ENCODE assay signal across 1 cellular context in genomic region chr22:36288571-36289405, GRCh38.
TF ChIP-seq lines count a peak whose summit lies in the region.

No MANE protein-coding gene starts in this region.

TF ChIP-seq in HepG2, 621 proteins besides CTCF, POLR2A, EP300 and RAD21:
- TF ChIP-seq NR2F2 (IDR thresholded peaks at IDR 0.05; ENCODE audit: borderline replicate concordance, low read depth) (no peak), AGO2 (optimal IDR thresholded peaks at IDR 0.05; ENCODE audit: low read depth, low read length) (peak; percentile 89), U2AF1 (optimal IDR thresholded peaks at IDR 0.05; ENCODE audit: low read depth, low read length) (no peak), SNAPC2 (CRISPR knock-in tag; IDR thresholded peaks at IDR 0.05) (no peak), AKNA (CRISPR knock-in tag; IDR thresholded peaks at IDR 0.05; ENCODE audit: borderline replicate concordance) (no peak), RBM22 (optimal IDR thresholded peaks at IDR 0.05; ENCODE audit: low read length) (peak; percentile 78), IKZF5 (CRISPR knock-in tag; IDR thresholded peaks at IDR 0.05) (no peak)
- TF ChIP-seq, protein P1, sequence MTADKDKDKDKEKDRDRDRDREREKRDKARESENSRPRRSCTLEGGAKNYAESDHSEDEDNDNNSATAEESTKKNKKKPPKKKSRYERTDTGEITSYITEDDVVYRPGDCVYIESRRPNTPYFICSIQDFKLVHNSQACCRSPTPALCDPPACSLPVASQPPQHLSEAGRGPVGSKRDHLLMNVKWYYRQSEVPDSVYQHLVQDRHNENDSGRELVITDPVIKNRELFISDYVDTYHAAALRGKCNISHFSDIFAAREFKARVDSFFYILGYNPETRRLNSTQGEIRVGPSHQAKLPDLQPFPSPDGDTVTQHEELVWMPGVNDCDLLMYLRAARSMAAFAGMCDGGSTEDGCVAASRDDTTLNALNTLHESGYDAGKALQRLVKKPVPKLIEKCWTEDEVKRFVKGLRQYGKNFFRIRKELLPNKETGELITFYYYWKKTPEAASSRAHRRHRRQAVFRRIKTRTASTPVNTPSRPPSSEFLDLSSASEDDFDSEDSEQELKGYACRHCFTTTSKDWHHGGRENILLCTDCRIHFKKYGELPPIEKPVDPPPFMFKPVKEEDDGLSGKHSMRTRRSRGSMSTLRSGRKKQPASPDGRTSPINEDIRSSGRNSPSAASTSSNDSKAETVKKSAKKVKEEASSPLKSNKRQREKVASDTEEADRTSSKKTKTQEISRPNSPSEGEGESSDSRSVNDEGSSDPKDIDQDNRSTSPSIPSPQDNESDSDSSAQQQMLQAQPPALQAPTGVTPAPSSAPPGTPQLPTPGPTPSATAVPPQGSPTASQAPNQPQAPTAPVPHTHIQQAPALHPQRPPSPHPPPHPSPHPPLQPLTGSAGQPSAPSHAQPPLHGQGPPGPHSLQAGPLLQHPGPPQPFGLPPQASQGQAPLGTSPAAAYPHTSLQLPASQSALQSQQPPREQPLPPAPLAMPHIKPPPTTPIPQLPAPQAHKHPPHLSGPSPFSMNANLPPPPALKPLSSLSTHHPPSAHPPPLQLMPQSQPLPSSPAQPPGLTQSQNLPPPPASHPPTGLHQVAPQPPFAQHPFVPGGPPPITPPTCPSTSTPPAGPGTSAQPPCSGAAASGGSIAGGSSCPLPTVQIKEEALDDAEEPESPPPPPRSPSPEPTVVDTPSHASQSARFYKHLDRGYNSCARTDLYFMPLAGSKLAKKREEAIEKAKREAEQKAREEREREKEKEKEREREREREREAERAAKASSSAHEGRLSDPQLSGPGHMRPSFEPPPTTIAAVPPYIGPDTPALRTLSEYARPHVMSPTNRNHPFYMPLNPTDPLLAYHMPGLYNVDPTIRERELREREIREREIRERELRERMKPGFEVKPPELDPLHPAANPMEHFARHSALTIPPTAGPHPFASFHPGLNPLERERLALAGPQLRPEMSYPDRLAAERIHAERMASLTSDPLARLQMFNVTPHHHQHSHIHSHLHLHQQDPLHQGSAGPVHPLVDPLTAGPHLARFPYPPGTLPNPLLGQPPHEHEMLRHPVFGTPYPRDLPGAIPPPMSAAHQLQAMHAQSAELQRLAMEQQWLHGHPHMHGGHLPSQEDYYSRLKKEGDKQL (CRISPR knock-in tag; IDR thresholded peaks at IDR 0.05; ENCODE audit: low read depth): no peak
